Comparison of ENCODE assay signal across 15 cellular contexts in the genomic region with DNA sequence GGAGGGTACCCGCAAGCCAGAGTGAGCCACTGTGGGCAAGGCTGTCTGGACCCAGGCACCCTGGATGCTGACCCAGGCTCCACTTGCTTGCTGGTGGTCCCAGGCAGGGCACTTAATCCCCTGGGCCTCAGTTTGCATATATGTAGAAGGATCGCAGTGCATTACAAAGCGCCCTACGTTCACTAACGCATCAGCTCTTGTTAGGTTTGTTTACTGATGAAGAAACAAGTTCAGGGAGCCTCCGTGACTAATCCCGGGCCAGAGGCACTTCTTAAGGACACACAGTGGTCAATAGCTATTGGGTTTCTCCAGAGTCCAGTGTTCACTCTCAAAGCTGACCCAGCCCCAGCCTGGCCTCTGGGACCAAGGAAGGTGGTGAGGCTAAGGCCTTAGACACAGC.
DNase-seq lines count a peak whose midpoint lies in the region; ATAC-seq, FAIRE-seq and TF ChIP-seq lines count a peak whose summit lies in the region.
"Had no signal": no experiment of that assay in that cellular context is flagged by ENCODE, and none has a peak within 500 bp of the region (broad histone marks: within the 10 kb centered on the region; RNA-seq: fewer than 3 reads in every experiment).

No MANE protein-coding gene starts in this region.

- CTCF ChIA-PET in PC-3 (lab: Charles Lee), result no interaction called here

- H3K27me3 ChIP-seq in PC-3 (ENCODE audit: low read length) (no peaks in the 10 kb centered on the region), osteoblast (ENCODE audit: insufficient read depth, low read length) (no peaks in the 10 kb centered on the region)
- H3K27me3 ChIP-seq: BE2C, testis had no signal

- no peak for ATAC-seq in PC-3
- ATAC-seq: effector memory CD8-positive, alpha-beta T cell had no signal

- H3F3A ChIP-seq in PC-3 (ENCODE audit: low read length, unreplicated experiment), result no peaks in the 10 kb centered on the region

- POLR2A ChIA-PET in PC-3 (lab: Charles Lee; ENCODE audit: unreplicated experiment), result no interaction called here

- no peak for FAIRE-seq in GM12892 (lab: Jason Lieb, UNC)
- FAIRE-seq: TTC549 had no signal

- BruUV-seq in PC-3 (replicated peaks; lab: Mats Ljungman, UMichigan), result no TSS peak

- H3K9me2 ChIP-seq in PC-3 (replicated peaks; ENCODE audit: low read length), result no peaks in the 10 kb centered on the region

- no peak overlapping the region for H2AFZ ChIP-seq in PC-3 (ENCODE audit: low read length)
- no peak overlapping the region for H2AFZ ChIP-seq in osteoblast (ENCODE audit: low read length)

- H4K20me1 ChIP-seq in PC-3 (ENCODE audit: low read length) (no peaks in the 10 kb centered on the region), osteoblast (ENCODE audit: insufficient read depth, low read length) (no peaks in the 10 kb centered on the region)

- H3K9me3 ChIP-seq in PC-3 (ENCODE audit: low read length) (no peaks in the 10 kb centered on the region), osteoblast (ENCODE audit: low read depth, low read length) (no peaks in the 10 kb centered on the region)
- H3K9me3 ChIP-seq: BE2C, testis had no signal

- peak; percentile 17 for DNase-seq in EH (ENCODE audit: low read depth)
- DNase-seq in PC-3, result peak; percentile 27
- DNase-seq in hepatic stellate cell (ENCODE audit: low spot score), result peak; percentile 50
- DNase-seq in osteoblast (ENCODE audit: insufficient read length, low spot score, missing footprints), result peak; percentile 8
- no peak for DNase-seq in stimulated activated CD4-positive, alpha-beta T cell treated with anti-CD3 and anti-CD28 coated beads, Interleukin-4, amount 100 ng/mL, for 1 hour
- DNase-seq in MV-4-11 (lab: John Stamatoyannopoulos, UW), result no peak
- DNase-seq in GM12892 (ENCODE audit: insufficient read length), result no peak
- no peak for DNase-seq in stimulated activated CD4-positive, alpha-beta T cell treated with anti-CD3 and anti-CD28 coated beads, Interleukin-2, amount 100 ng/mL, for 48 hours
- DNase-seq: BE2C; DMS79; effector memory CD8-positive, alpha-beta T cell; SIG-M5; stimulated activated CD4-positive, alpha-beta T cell treated with anti-CD3 and anti-CD28 coated beads, Interleukin-12 subunit alpha, Interleukin-12 subunit beta, amount 100 ng/mL, for 4 hours; testis had no signal

- H3K4me3 ChIP-seq in PC-3 (ENCODE audit: low read length) (no peak overlapping the region), osteoblast (ENCODE audit: insufficient read depth, low read length) (no peak overlapping the region)
- H3K4me3 ChIP-seq: testis had no signal

- no peak overlapping the region for H3K9ac ChIP-seq in PC-3 (ENCODE audit: low read length)

- H3K27ac ChIP-seq in PC-3 (ENCODE audit: low read length) (no peak overlapping the region), osteoblast (ENCODE audit: low read depth, low read length) (no peak overlapping the region)
- H3K27ac ChIP-seq: testis had no signal

- TF ChIP-seq CTCF in PC-3 (conservative IDR thresholded peaks at IDR 0.05; ENCODE audit: low read depth, low read length), result no peak
- TF ChIP-seq CTCF in osteoblast (IDR thresholded peaks at IDR 0.05; ENCODE audit: extremely low read depth, low read depth, low read length), result no peak

- intact Hi-C loops in PC-3 (cut with micrococcal nuclease), result no loop called here

- no peak overlapping the region for H3K4me2 ChIP-seq in PC-3 (ENCODE audit: low read length)
- no peak overlapping the region for H3K4me2 ChIP-seq in osteoblast (ENCODE audit: insufficient read depth, low read length)

- TF ChIP-seq POLR2A in GM12892 (IDR thresholded peaks at IDR 0.05; ENCODE audit: low read depth, low read length), result no peak

- no peaks in the 10 kb centered on the region for H3K36me3 ChIP-seq in PC-3 (ENCODE audit: low read depth, low read length)
- H3K36me3 ChIP-seq in osteoblast (ENCODE audit: insufficient read depth, low read length), result no peaks in the 10 kb centered on the region
- H3K36me3 ChIP-seq: BE2C had no signal

- no peaks in the 10 kb centered on the region for H3K79me2 ChIP-seq in PC-3 (ENCODE audit: low read length)
- H3K79me2 ChIP-seq in osteoblast (ENCODE audit: insufficient read depth, low read length), result no peaks in the 10 kb centered on the region

- H3K4me1 ChIP-seq in PC-3 (ENCODE audit: insufficient read depth, low read length) (peaks cover 5% of the 10 kb centered on the region; the same call in 1 of the 2 replicates), osteoblast (ENCODE audit: insufficient read depth, low read length) (peaks cover 19% of the 10 kb centered on the region)
- H3K4me1 ChIP-seq: BE2C, testis had no signal

Comparison
In these comparisons a context has a peak if more than half of its experiments do, and no peak if none do; other contexts are left out.
1. DNase-seq: peak in EH (single experiment), PC-3 (single experiment), hepatic stellate cell (single experiment) and osteoblast (single experiment); none in stimulated activated CD4-positive, alpha-beta T cell treated with anti-CD3 and anti-CD28 coated beads, Interleukin-4, amount 100 ng/mL, for 1 hour (single experiment), MV-4-11 (single experiment), GM12892 (single experiment) and stimulated activated CD4-positive, alpha-beta T cell treated with anti-CD3 and anti-CD28 coated beads, Interleukin-2, amount 100 ng/mL, for 48 hours (0 of 2).